In the genomic region with DNA sequence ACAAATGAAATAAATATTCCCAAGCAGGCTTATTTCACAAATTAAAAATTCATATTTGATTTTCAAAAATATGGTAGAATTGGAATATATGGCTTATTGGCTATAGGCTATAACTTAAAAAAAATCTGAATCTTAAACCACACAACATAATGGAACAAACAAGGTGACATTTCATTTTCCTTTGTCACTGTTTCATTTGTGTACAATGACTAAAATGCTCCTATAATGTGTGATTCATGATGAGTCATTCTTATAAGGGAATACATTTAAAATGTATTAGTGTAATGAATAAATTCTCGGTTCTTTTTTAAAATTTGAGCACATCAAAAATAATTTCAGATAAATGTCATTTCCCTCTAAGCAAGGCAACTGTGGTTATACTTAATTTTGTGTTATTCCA, we compare ENCODE assay signal across 19 cellular contexts.
DNase-seq lines count a peak whose midpoint lies in the region; ATAC-seq, FAIRE-seq and TF ChIP-seq lines count a peak whose summit lies in the region.
"Had no signal": no experiment of that assay in that cellular context is flagged by ENCODE, and none has a peak within 500 bp of the region (broad histone marks: within the 10 kb centered on the region; RNA-seq: fewer than 3 reads in every experiment).

No MANE protein-coding gene starts in this region.

- H3K4me3 Mint-ChIP-seq in stimulated activated naive CD8-positive, alpha-beta T cell treated with anti-CD3 and anti-CD28 coated beads, Interleukin-15, amount 100 ng/mL, for 72 hours: no peak overlapping the region
- no peak overlapping the region for H3K4me3 Mint-ChIP-seq in H9
- H3K4me3 Mint-ChIP-seq: activated CD4-positive, alpha-beta memory T cell treated with anti-CD3 and anti-CD28 coated beads, Interleukin-2, amount 10 ng/mL, durations not matched to agents 7 days and 5 days; activated T-cell treated with anti-CD3 and anti-CD28 coated beads, Interleukin-2, amount 50 U/mL, for 4 hours had no signal

- H2BK120ac ChIP-seq in H9 (ENCODE audit: low read depth, low read length, poor library complexity, severe bottlenecking): no peak overlapping the region

- TF ChIP-seq CTCF in H9 (conservative IDR thresholded peaks at IDR 0.05): no peak
- TF ChIP-seq CTCF in left ventricle myocardium inferior (IDR thresholded peaks at IDR 0.05; ENCODE audit: borderline replicate concordance): no peak

- no peak overlapping the region for H3K18ac ChIP-seq in H9 (ENCODE audit: insufficient read length, low read depth, low read length)

- H2AFZ ChIP-seq in H9 (ENCODE audit: low read length): no peak overlapping the region

- FAIRE-seq in RCC 7860 (lab: Jason Lieb, UNC): peak; percentile 75

- no peak overlapping the region for H2AK5ac ChIP-seq in H9 (ENCODE audit: insufficient read length, low read length)

- H3K27me3 Mint-ChIP-seq in stimulated activated naive CD8-positive, alpha-beta T cell treated with anti-CD3 and anti-CD28 coated beads, Interleukin-15, amount 100 ng/mL, for 72 hours: no peaks in the 10 kb centered on the region
- no peaks in the 10 kb centered on the region for H3K27me3 Mint-ChIP-seq in H9 (ENCODE audit: low read depth)
- H3K27me3 Mint-ChIP-seq: activated CD4-positive, alpha-beta memory T cell treated with anti-CD3 and anti-CD28 coated beads, Interleukin-2, amount 10 ng/mL, durations not matched to agents 7 days and 5 days had no signal

- DNase-seq in stimulated activated naive CD8-positive, alpha-beta T cell treated with anti-CD3 and anti-CD28 coated beads, Interleukin-15, Interleukin-2, amounts not matched to agents 100 U/mL and 50 U/mL, for 24 hours: no peak
- DNase-seq in stimulated activated naive CD8-positive, alpha-beta T cell treated with anti-CD3 and anti-CD28 coated beads, Interleukin-15, amount 100 ng/mL, for 72 hours: no peak
- DNase-seq in RCC 7860 (ENCODE audit: low spot score): no peak
- no peak for DNase-seq in H9
- DNase-seq in D341Med (ENCODE audit: low spot score): no peak
- no peak for DNase-seq in AML-193 (lab: John Stamatoyannopoulos, UW)
- no peak for DNase-seq in left ventricle myocardium inferior
- DNase-seq: activated CD4-positive, alpha-beta memory T cell treated with anti-CD3 and anti-CD28 coated beads, Interleukin-2, amount 10 ng/mL, durations not matched to agents 7 days and 5 days; activated T-cell treated with anti-CD3 and anti-CD28 coated beads, Interleukin-2, amount 50 U/mL, for 4 hours; dorsolateral prefrontal cortex; erythroblast; Karpas-422; NCI-H1105 treated with DMSO at 0.1 percent for 48 hours; NCI-H2107; NCI-H526; SIG-M5; WERI-Rb-1 had no signal

- H3K27ac Mint-ChIP-seq in stimulated activated naive CD8-positive, alpha-beta T cell treated with anti-CD3 and anti-CD28 coated beads, Interleukin-15, amount 100 ng/mL, for 72 hours: no peak overlapping the region
- H3K27ac Mint-ChIP-seq in H9: no peak overlapping the region
- H3K27ac Mint-ChIP-seq: activated CD4-positive, alpha-beta memory T cell treated with anti-CD3 and anti-CD28 coated beads, Interleukin-2, amount 10 ng/mL, durations not matched to agents 7 days and 5 days had no signal

- no CpG with 5 or more reads among the region's 1 CpG for WGBS in H9 (ENCODE audit: extremely low coverage, insufficient read length, low lambda C conversion rate)

- H4K91ac ChIP-seq in H9 (ENCODE audit: insufficient read length, low read depth, low read length): no peak overlapping the region

- no peak overlapping the region for H3K14ac ChIP-seq in H9 (ENCODE audit: insufficient read depth, low read length)

- H3K4me3 ChIP-seq in left ventricle myocardium inferior: no peak overlapping the region
- H3K4me3 ChIP-seq: cardiac muscle cell had no signal

- H3K4me1 Mint-ChIP-seq in stimulated activated naive CD8-positive, alpha-beta T cell treated with anti-CD3 and anti-CD28 coated beads, Interleukin-15, amount 100 ng/mL, for 72 hours: peaks cover 42% of the 10 kb centered on the region
- H3K4me1 Mint-ChIP-seq in H9: peaks cover 23 to 47% of the 10 kb centered on the region in 2 experiments

- H4K20me1 ChIP-seq in H9 (ENCODE audit: control insufficient read depth, insufficient read depth, insufficient read length): no peaks in the 10 kb centered on the region

- H3K79me1 ChIP-seq in H9 (ENCODE audit: insufficient read depth, low read depth, low read length, poor library complexity, severe bottlenecking): no peaks in the 10 kb centered on the region

- H3K36me3 Mint-ChIP-seq in H9 (ENCODE audit: insufficient read depth in 1 of 3, low read depth in 3 of 3): peaks cover 0 to 2% (median 0%) of the 10 kb centered on the region in 3 experiments; a peak in 1 of 7 replicates

- H4K8ac ChIP-seq in H9 (replicated peaks; ENCODE audit: insufficient read length, low read depth, low read length): no peak overlapping the region

- H3K9me3 ChIP-seq in H9 (ENCODE audit: control insufficient read depth, low read depth, low read length): no peaks in the 10 kb centered on the region
- H3K9me3 ChIP-seq in left ventricle myocardium inferior (replicated peaks): no peaks in the 10 kb centered on the region

- H3K4ac ChIP-seq in H9 (ENCODE audit: low read depth, low read length): no peak overlapping the region

- peak; percentile 39 for ATAC-seq in stimulated activated naive CD8-positive, alpha-beta T cell treated with anti-CD3 and anti-CD28 coated beads, Interleukin-15, Interleukin-2, amounts not matched to agents 100 U/mL and 50 U/mL, for 24 hours
- no peak for ATAC-seq in stimulated activated naive CD8-positive, alpha-beta T cell treated with anti-CD3 and anti-CD28 coated beads, Interleukin-15, amount 100 ng/mL, for 72 hours
- ATAC-seq in esophagus mucosa: peak; percentile 57

- H2BK5ac ChIP-seq in H9 (ENCODE audit: insufficient read length, low read length): no peak overlapping the region

- H2BK15ac ChIP-seq in H9 (ENCODE audit: low read depth, low read length): no peak overlapping the region

- H3K4me1 ChIP-seq in H9 (ENCODE audit: insufficient read depth, low read length) (no peaks in the 10 kb centered on the region; the same call in 1 of the 2 replicates), left ventricle myocardium inferior (peaks cover 22% of the 10 kb centered on the region)

- no peak overlapping the region for H3K56ac ChIP-seq in H9 (ENCODE audit: insufficient read length, low read depth, low read length)

- no peak overlapping the region for H3T11ph ChIP-seq in H9 (ENCODE audit: low read length)

- intact Hi-C loops in left ventricle myocardium inferior (cut with micrococcal nuclease): no loop called here

- no peak overlapping the region for H2BK12ac ChIP-seq in H9 (ENCODE audit: insufficient read length, low read depth, low read length)

- H3K23ac ChIP-seq in H9 (ENCODE audit: insufficient read length, low read depth, low read length): no peak overlapping the region

- no peaks in the 10 kb centered on the region for H3K23me2 ChIP-seq in H9 (ENCODE audit: insufficient read length, low read depth, low read length, poor library complexity, severe bottlenecking)

- H2BK20ac ChIP-seq in H9 (ENCODE audit: low read depth, low read length, poor library complexity, severe bottlenecking): no peak overlapping the region

- no peak overlapping the region for H3K9ac ChIP-seq in H9 (ENCODE audit: extremely low read depth, insufficient read length, low read length)

- no peak overlapping the region for H3K27ac ChIP-seq in H9 (ENCODE audit: insufficient read length, low read depth, low read length)
- no peak overlapping the region for H3K27ac ChIP-seq in left ventricle myocardium inferior (replicated peaks)
- H3K27ac ChIP-seq: cardiac muscle cell, WERI-Rb-1 had no signal

- H3K36me3 ChIP-seq in left ventricle myocardium inferior: no peaks in the 10 kb centered on the region
- H3K36me3 ChIP-seq: cardiac muscle cell, WERI-Rb-1 had no signal

- no peak overlapping the region for H4K5ac ChIP-seq in H9 (ENCODE audit: insufficient read length, low read depth, low read length)

- no peaks in the 10 kb centered on the region for H3K9me3 Mint-ChIP-seq in stimulated activated naive CD8-positive, alpha-beta T cell treated with anti-CD3 and anti-CD28 coated beads, Interleukin-15, amount 100 ng/mL, for 72 hours
- no peaks in the 10 kb centered on the region; a peak in 1 of 5 replicates for H3K9me3 Mint-ChIP-seq in H9
- H3K9me3 Mint-ChIP-seq: activated CD4-positive, alpha-beta memory T cell treated with anti-CD3 and anti-CD28 coated beads, Interleukin-2, amount 10 ng/mL, durations not matched to agents 7 days and 5 days; activated T-cell treated with anti-CD3 and anti-CD28 coated beads, Interleukin-2, amount 50 U/mL, for 4 hours had no signal

- no peak overlapping the region for H3K4me2 ChIP-seq in H9 (ENCODE audit: insufficient read depth, insufficient read length, low read length)

- no peaks in the 10 kb centered on the region for H3K79me2 ChIP-seq in H9 (ENCODE audit: insufficient read depth, low read length)

- no peaks in the 10 kb centered on the region for H3K27me3 ChIP-seq in H9 (ENCODE audit: insufficient read depth, low read length)
- no peaks in the 10 kb centered on the region for H3K27me3 ChIP-seq in left ventricle myocardium inferior (ENCODE audit: low read depth)
- H3K27me3 ChIP-seq: cardiac muscle cell, dorsolateral prefrontal cortex had no signal
